Comparison of ENCODE assay signal across 8 cellular contexts in genomic region chr2:55223958-55224760, GRCh38. TPM values are rescaled to one million over a fixed set of nuclear protein-coding genes. Genes with fewer than 3 reads are reported as not detected.
DNase-seq lines count a peak whose midpoint lies in the region; ATAC-seq lines count a peak whose summit lies in the region.

No MANE protein-coding gene starts in this region.

- H3K4me1 ChIP-seq in naive thymus-derived CD4-positive, alpha-beta T cell (ENCODE audit: control insufficient read depth in 2 of 2, insufficient read depth in 2 of 2, low read length in 2 of 2) = peaks cover 14 to 18% of the 10 kb centered on the region in 2 donors
- H3K4me1 ChIP-seq in aorta (ENCODE audit: control insufficient read depth in 1 of 2, insufficient read depth in 2 of 2, low read length in 2 of 2) = no peaks in the 10 kb centered on the region

- ATAC-seq in Right ventricle myocardium inferior (peak; percentile 21), aorta (ENCODE audit: low FRiP score) (peak; percentile 23), HG03378 (IDR thresholded peaks at IDR 0.05; ENCODE audit: unreplicated experiment) (no peak)
- no peak for ATAC-seq in naive thymus-derived CD4-positive, alpha-beta T cell

- H3K27me3 Mint-ChIP-seq in naive thymus-derived CD4-positive, alpha-beta T cell = no peaks in the 10 kb centered on the region

- peaks cover 0 to 15% (median 8%) of the 10 kb centered on the region in 5 donors for H3K36me3 Mint-ChIP-seq in naive thymus-derived CD4-positive, alpha-beta T cell

- WGBS in aorta, 2 donors = 90% methylated on average over 25 of the region's 25 CpGs

- H3K27ac ChIP-seq in naive thymus-derived CD4-positive, alpha-beta T cell (ENCODE audit: low read depth, low read length) = peak overlapping the region; percentile 92
- no peak overlapping the region for H3K27ac ChIP-seq in aorta (ENCODE audit: low read depth in 1 of 2, low read length in 2 of 2)

- peaks cover 30 to 62% (median 48%) of the 10 kb centered on the region in 7 donors for H3K4me1 Mint-ChIP-seq in naive thymus-derived CD4-positive, alpha-beta T cell

- CTCF ChIA-PET in naive thymus-derived CD4-positive, alpha-beta T cell (lab: Charles Lee) = no interaction called here

- H3K36me3 ChIP-seq in naive thymus-derived CD4-positive, alpha-beta T cell (ENCODE audit: control insufficient read depth in 2 of 3, insufficient read depth in 3 of 3, low read length in 3 of 3) = no peaks in the 10 kb centered on the region
- no peaks in the 10 kb centered on the region for H3K36me3 ChIP-seq in aorta (ENCODE audit: control insufficient read depth in 1 of 2, insufficient read depth in 2 of 2, low read length in 1 of 2)

- H3K27ac Mint-ChIP-seq in naive thymus-derived CD4-positive, alpha-beta T cell = peak overlapping the region; percentile 72 to 94 (median 89)

- no peak overlapping the region for H3K4me3 ChIP-seq in naive thymus-derived CD4-positive, alpha-beta T cell (ENCODE audit: low read length)
- H3K4me3 ChIP-seq in aorta (ENCODE audit: low read length in 2 of 2) = no peak overlapping the region

- H3K4me3 Mint-ChIP-seq in naive thymus-derived CD4-positive, alpha-beta T cell = peak overlapping the region; percentile 71 to 89 (median 82)

- DNase-seq in Right ventricle myocardium inferior (ENCODE audit: missing footprints) = peak; percentile 69
- DNase-seq in cardiac septum (ENCODE audit: low spot score) = no peak
- peak; percentile 33 for DNase-seq in cerebellar cortex (ENCODE audit: low spot score)
- peak in 1 of 9 donors; percentile 13 for DNase-seq in naive thymus-derived CD4-positive, alpha-beta T cell
- peak in 1 of 2 donors; percentile 47 for DNase-seq in aorta
- no peak for DNase-seq in NCI-H1048 (lab: John Stamatoyannopoulos, UW)
- no peak for DNase-seq in mesenteric fat pad (ENCODE audit: low spot score)

- POLR2A ChIA-PET in naive thymus-derived CD4-positive, alpha-beta T cell (lab: Charles Lee) = interaction anchor here (0.8 to 5.2 kb wide), 10 partner anchors 9 to 651 kb away, joined by 3 to 79 read pairs (median 4); partner anchors contain the start of genes CLHC1, RPS27A and RTN4

- peaks cover 0 to 7% (median 0%) of the 10 kb centered on the region in 11 donors for H3K9me3 Mint-ChIP-seq in naive thymus-derived CD4-positive, alpha-beta T cell

- no peaks in the 10 kb centered on the region for H3K9me3 ChIP-seq in naive thymus-derived CD4-positive, alpha-beta T cell (ENCODE audit: control insufficient read depth in 2 of 3, low read length in 3 of 3)
- H3K9me3 ChIP-seq in aorta (ENCODE audit: control insufficient read depth, low read length) = no peaks in the 10 kb centered on the region

- no peaks in the 10 kb centered on the region for H3K27me3 ChIP-seq in naive thymus-derived CD4-positive, alpha-beta T cell (ENCODE audit: control insufficient read depth in 2 of 2, insufficient read depth in 2 of 2, low read length in 2 of 2)
- no peaks in the 10 kb centered on the region for H3K27me3 ChIP-seq in aorta (ENCODE audit: control insufficient read depth in 1 of 2, insufficient read depth in 2 of 2, low read length in 1 of 2)

- intact Hi-C loops in Right ventricle myocardium inferior (cut with DNase I) = no loop called here
- intact Hi-C loops in cardiac septum (cut with DNase I) = loop anchor here (5.0 kb wide), 1 partner anchor 198 kb away; no protein-coding TSS in a partner anchor
- intact Hi-C loops in naive thymus-derived CD4-positive, alpha-beta T cell (cut with micrococcal nuclease) = loop anchor here (1.0 to 5.0 kb wide), 11 partner anchors 8 to 393 kb away; partner anchors contain the start of genes CLHC1 (in 2 of the 2), RPS27A (in 2 of the 2), RTN4 (in 2 of the 2) and CCDC88A (in 1 of the 2)
- intact Hi-C loops in aorta (cut with DNase I) = no loop called here

RNA-seq across cellular contexts. Expression of gene CLHC1, which starts 7.9 kb away (rescaled TPM):
- total RNA-seq in Right ventricle myocardium inferior = 6.7 TPM
- 8.6 TPM for total RNA-seq in cardiac septum
- 10 to 100 TPM in 3 of 5 experiments, 1 to 10 TPM in 2; 5.3 to 19.5 (median 15.1) TPM for total RNA-seq in naive thymus-derived CD4-positive, alpha-beta T cell
- 1 to 10 TPM; 1.0 to 3.2 TPM for polyA plus RNA-seq in naive thymus-derived CD4-positive, alpha-beta T cell
- total RNA-seq in aorta = 10 to 100 TPM in 1 of 2 donors, 1 to 10 TPM in 1; 9.3 to 13.9 TPM
- polyA plus RNA-seq in aorta = 10 to 100 TPM in 1 of 2 donors, 1 to 10 TPM in 1; 3.3 to 17.7 TPM
- total RNA-seq in mesenteric fat pad = 5.2 TPM

RNA-seq across cellular contexts. Expression of gene RPS27A, which starts 8.3 kb away (rescaled TPM):
- total RNA-seq in Right ventricle myocardium inferior = 472 TPM
- total RNA-seq in cardiac septum = 395 TPM
- 1,000 to 10,000 TPM in 4 of 5 experiments, 100 to 1,000 TPM in 1; 948 to 2,409 (median 2,155) TPM for total RNA-seq in naive thymus-derived CD4-positive, alpha-beta T cell
- 1,000 to 10,000 TPM; 3,065 to 4,603 TPM for polyA plus RNA-seq in naive thymus-derived CD4-positive, alpha-beta T cell
- 100 to 1,000 TPM; 752 to 754 TPM for total RNA-seq in aorta
- polyA plus RNA-seq in aorta = 1,000 to 10,000 TPM; 2,840 to 6,488 TPM
- total RNA-seq in mesenteric fat pad = 706 TPM

RNA-seq across cellular contexts. Expression of gene MTIF2, which starts 44.9 kb away (rescaled TPM):
- 49.6 TPM for total RNA-seq in Right ventricle myocardium inferior
- total RNA-seq in cardiac septum = 40.8 TPM
- total RNA-seq in naive thymus-derived CD4-positive, alpha-beta T cell = 10 to 100 TPM; 23.0 to 35.5 (median 28.0) TPM
- 10 to 100 TPM; 13.1 to 17.8 TPM for polyA plus RNA-seq in naive thymus-derived CD4-positive, alpha-beta T cell
- 10 to 100 TPM; 13.0 to 18.5 TPM for total RNA-seq in aorta
- polyA plus RNA-seq in aorta = 10 to 100 TPM; 16.9 to 27.8 TPM
- total RNA-seq in mesenteric fat pad = 19.5 TPM

Comparison
In these comparisons a context has a peak if more than half of its experiments do, and no peak if none do; other contexts are left out.
1. DNase-seq: peak in Right ventricle myocardium inferior (single experiment) and cerebellar cortex (single experiment); none in cardiac septum (single experiment), NCI-H1048 (single experiment) and mesenteric fat pad (single experiment).
2. intact Hi-C loops: an anchor here in cardiac septum (5.0 kb wide) and naive thymus-derived CD4-positive, alpha-beta T cell (1.0 to 5.0 kb wide); none called in Right ventricle myocardium inferior and aorta.
3. ATAC-seq: peak in Right ventricle myocardium inferior (single experiment) and aorta (single experiment); none in naive thymus-derived CD4-positive, alpha-beta T cell (single experiment) and HG03378 (single experiment).